Comparison of ENCODE assay signal across 1 cellular context in genomic region chr1:55211909-55212308, GRCh38.
TF ChIP-seq lines count a peak whose summit lies in the region.

No MANE protein-coding gene starts in this region.

TF ChIP-seq in IMR-90, 13 proteins besides CTCF, POLR2A, EP300 and RAD21 (continued from another document):
- TF ChIP-seq ELK1 (IDR thresholded peaks at IDR 0.05; ENCODE audit: borderline replicate concordance, low read depth, low read length) = no peak
- no peak for TF ChIP-seq RFX5 (IDR thresholded peaks at IDR 0.05; ENCODE audit: low read depth, low read length)
- TF ChIP-seq USF2 (IDR thresholded peaks at IDR 0.05; ENCODE audit: low read depth, low read length) = no peak
- no peak for TF ChIP-seq CHD1 (IDR thresholded peaks at IDR 0.05; ENCODE audit: low read depth, low read length)
- TF ChIP-seq MAZ (IDR thresholded peaks at IDR 0.05; ENCODE audit: borderline replicate concordance, low read depth, low read length) = no peak
- TF ChIP-seq BHLHE40 (IDR thresholded peaks at IDR 0.05; ENCODE audit: low read depth, low read length) = no peak
- no peak for TF ChIP-seq SMC3 (IDR thresholded peaks at IDR 0.05; ENCODE audit: low read depth, low read length)
- TF ChIP-seq MXI1 (IDR thresholded peaks at IDR 0.05; ENCODE audit: borderline replicate concordance, low read depth, low read length) = no peak
- TF ChIP-seq RCOR1 (IDR thresholded peaks at IDR 0.05; ENCODE audit: insufficient replicate concordance, low read length) = no peak
- no peak for TF ChIP-seq NFE2L2 (IDR thresholded peaks at IDR 0.05; ENCODE audit: low read depth, low read length)
- TF ChIP-seq MAFK (IDR thresholded peaks at IDR 0.05; ENCODE audit: low read depth, low read length) = no peak
- no peak for TF ChIP-seq CEBPB (IDR thresholded peaks at IDR 0.05; ENCODE audit: low read depth, low read length)
TF ChIP-seq in IMR-90: peak in this region for 0.
